1 cellular context compared by ENCODE assay signal in the genomic region with DNA sequence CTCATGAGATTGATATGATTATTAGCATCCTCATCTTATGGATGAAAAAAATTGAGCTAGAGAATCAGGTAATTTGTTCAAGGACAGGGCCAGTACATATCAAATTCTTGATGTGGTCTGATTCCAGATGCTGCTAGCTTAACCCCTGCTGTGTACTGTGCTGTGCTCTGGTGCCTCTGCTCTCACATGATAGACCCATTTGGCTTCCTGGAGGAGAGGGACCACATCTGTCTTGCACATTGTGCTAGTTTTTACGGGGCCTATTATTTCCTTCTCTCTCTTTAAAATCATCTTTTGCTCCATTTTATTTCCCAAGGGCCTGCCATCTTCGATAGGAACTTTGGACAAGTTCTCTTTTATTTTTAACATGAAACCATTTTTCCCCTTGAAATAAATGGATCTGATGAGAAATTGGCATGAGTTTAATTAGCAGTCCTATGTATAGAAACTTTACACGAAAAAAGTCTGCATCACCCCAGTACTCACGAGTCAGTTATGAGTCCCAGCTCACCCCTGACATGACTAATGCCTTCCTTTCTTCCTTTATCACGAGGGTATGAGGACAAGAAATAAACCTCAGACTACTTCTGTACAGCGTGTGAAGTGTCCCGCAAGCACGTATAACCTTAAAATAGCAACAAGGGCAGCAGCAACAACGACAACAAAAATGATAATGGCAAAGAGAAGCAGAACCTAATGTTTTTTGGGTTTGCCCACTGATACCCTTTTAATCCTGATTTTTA.
TF ChIP-seq lines count a peak whose summit lies in the region.

No MANE protein-coding gene starts in this region.

TF ChIP-seq in SK-N-SH, 30 proteins besides CTCF, POLR2A, EP300 and RAD21 (continued from another document):
- TF ChIP-seq, protein P1, sequence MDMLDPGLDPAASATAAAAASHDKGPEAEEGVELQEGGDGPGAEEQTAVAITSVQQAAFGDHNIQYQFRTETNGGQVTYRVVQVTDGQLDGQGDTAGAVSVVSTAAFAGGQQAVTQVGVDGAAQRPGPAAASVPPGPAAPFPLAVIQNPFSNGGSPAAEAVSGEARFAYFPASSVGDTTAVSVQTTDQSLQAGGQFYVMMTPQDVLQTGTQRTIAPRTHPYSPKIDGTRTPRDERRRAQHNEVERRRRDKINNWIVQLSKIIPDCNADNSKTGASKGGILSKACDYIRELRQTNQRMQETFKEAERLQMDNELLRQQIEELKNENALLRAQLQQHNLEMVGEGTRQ (IDR thresholded peaks at IDR 0.05; ENCODE audit: borderline replicate concordance, low read depth, low read length) = no peak
- peak; percentile 19; the same call in 1 of the 2 replicates for TF ChIP-seq POLR2AphosphoS5 (IDR thresholded peaks at IDR 0.05; ENCODE audit: low read depth, low read length)
- peak; percentile 50 for TF ChIP-seq JUND (IDR thresholded peaks at IDR 0.05)
- no peak for TF ChIP-seq MXI1 (IDR thresholded peaks at IDR 0.05; ENCODE audit: low read depth, low read length)
- TF ChIP-seq, protein P2, sequence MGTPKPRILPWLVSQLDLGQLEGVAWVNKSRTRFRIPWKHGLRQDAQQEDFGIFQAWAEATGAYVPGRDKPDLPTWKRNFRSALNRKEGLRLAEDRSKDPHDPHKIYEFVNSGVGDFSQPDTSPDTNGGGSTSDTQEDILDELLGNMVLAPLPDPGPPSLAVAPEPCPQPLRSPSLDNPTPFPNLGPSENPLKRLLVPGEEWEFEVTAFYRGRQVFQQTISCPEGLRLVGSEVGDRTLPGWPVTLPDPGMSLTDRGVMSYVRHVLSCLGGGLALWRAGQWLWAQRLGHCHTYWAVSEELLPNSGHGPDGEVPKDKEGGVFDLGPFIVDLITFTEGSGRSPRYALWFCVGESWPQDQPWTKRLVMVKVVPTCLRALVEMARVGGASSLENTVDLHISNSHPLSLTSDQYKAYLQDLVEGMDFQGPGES (IDR thresholded peaks at IDR 0.05; ENCODE audit: low read depth, low read length) = no peak
- TF ChIP-seq FOXJ3 (CRISPR knock-in tag; IDR thresholded peaks at IDR 0.05) = no peak
- TF ChIP-seq SMC3 (IDR thresholded peaks at IDR 0.05; ENCODE audit: low read depth, low read length) = no peak
- peak; percentile 75 for TF ChIP-seq FOSL2 (IDR thresholded peaks at IDR 0.05; ENCODE audit: borderline replicate concordance, low read depth)
